8 cellular contexts compared by ENCODE assay signal in genomic region chr1:45843474-45843905, GRCh38. TPM values are rescaled to one million over a fixed set of nuclear protein-coding genes. Genes with fewer than 3 reads are reported as not detected.
DNase-seq lines count a peak whose midpoint lies in the region; ATAC-seq and TF ChIP-seq lines count a peak whose summit lies in the region.

No MANE protein-coding gene starts in this region.

- TF ChIP-seq CTCF in natural killer cell (IDR thresholded peaks at IDR 0.05) (no peak), uterus (IDR thresholded peaks at IDR 0.05) (peak in 3 of 4 experiments; percentile 21 to 25 (median 24)), WERI-Rb-1 (IDR thresholded peaks at IDR 0.05; ENCODE audit: low read depth, low read length) (no peak)

- H3K9me3 ChIP-seq in uterus (no peaks in the 10 kb centered on the region), WERI-Rb-1 (ENCODE audit: severe bottlenecking) (no peaks in the 10 kb centered on the region)

- H3K4me1 Mint-ChIP-seq in natural killer cell treated with Interleukin-12 subunit alpha and Interleukin-12 subunit beta and Interleukin-15 and Interleukin-18, amount 100 ng/mL, for 72 hours (ENCODE audit: low read depth in 2 of 2): peaks cover 8 to 15% of the 10 kb centered on the region in 2 donors
- peaks cover 7 to 8% of the 10 kb centered on the region in 2 donors for H3K4me1 Mint-ChIP-seq in natural killer cell

- no peak overlapping the region for H3K4me3 ChIP-seq in uterus
- no peak overlapping the region for H3K4me3 ChIP-seq in WERI-Rb-1 (ENCODE audit: low read depth, low read length)

- in situ Hi-C loops in SK-MEL-5 (cut with HindIII; ENCODE audit: low pct_unique_long_range_greater_than_20kb, low sequenced_read_pairs): no loop called here

- peaks cover 0 to 3% of the 10 kb centered on the region in 2 donors for H3K4me1 ChIP-seq in uterus

- H3K36me3 Mint-ChIP-seq in natural killer cell treated with Interleukin-12 subunit alpha and Interleukin-12 subunit beta and Interleukin-15 and Interleukin-18, amount 100 ng/mL, for 72 hours: peaks cover 3% of the 10 kb centered on the region
- H3K36me3 Mint-ChIP-seq in natural killer cell: peaks cover 3% of the 10 kb centered on the region

- H3K4me3 Mint-ChIP-seq in natural killer cell treated with Interleukin-12 subunit alpha and Interleukin-12 subunit beta and Interleukin-15 and Interleukin-18, amount 100 ng/mL, for 72 hours: peak overlapping the region; percentile 64
- no peak overlapping the region for H3K4me3 Mint-ChIP-seq in natural killer cell

- peak overlapping the region; percentile 36 to 67 for H3K27ac Mint-ChIP-seq in natural killer cell treated with Interleukin-12 subunit alpha and Interleukin-12 subunit beta and Interleukin-15 and Interleukin-18, amount 100 ng/mL, for 72 hours
- H3K27ac Mint-ChIP-seq in natural killer cell: peak overlapping the region in 1 of 2 donors; percentile 48

- ATAC-seq in natural killer cell treated with Interleukin-12 subunit alpha and Interleukin-12 subunit beta and Interleukin-15 and Interleukin-18, amount 100 ng/mL, for 72 hours: no peak
- ATAC-seq in natural killer cell (no peak), GM18519 (IDR thresholded peaks at IDR 0.05; ENCODE audit: low FRiP score, unreplicated experiment) (no peak)

- H3K27ac ChIP-seq in uterus: peak overlapping the region in 1 of 2 donors; percentile 10
- H3K27ac ChIP-seq in WERI-Rb-1: no peak overlapping the region

- H3K9me3 Mint-ChIP-seq in natural killer cell treated with Interleukin-12 subunit alpha and Interleukin-12 subunit beta and Interleukin-15 and Interleukin-18, amount 100 ng/mL, for 72 hours: no peaks in the 10 kb centered on the region
- no peaks in the 10 kb centered on the region for H3K9me3 Mint-ChIP-seq in natural killer cell

- H3K27me3 Mint-ChIP-seq in natural killer cell treated with Interleukin-12 subunit alpha and Interleukin-12 subunit beta and Interleukin-15 and Interleukin-18, amount 100 ng/mL, for 72 hours: no peaks in the 10 kb centered on the region
- no peaks in the 10 kb centered on the region for H3K27me3 Mint-ChIP-seq in natural killer cell (ENCODE audit: low read depth in 2 of 2)

- H3K27me3 ChIP-seq in uterus (no peaks in the 10 kb centered on the region), WERI-Rb-1 (ENCODE audit: insufficient read depth, low read depth, severe bottlenecking) (no peaks in the 10 kb centered on the region)

- no peak for DNase-seq in natural killer cell treated with Interleukin-12 subunit alpha and Interleukin-12 subunit beta and Interleukin-15 and Interleukin-18, amount 100 ng/mL, for 72 hours (ENCODE audit: low spot score)
- no peak for DNase-seq in natural killer cell
- DNase-seq in SK-MEL-5 (ENCODE audit: low read depth, low spot score): peak; percentile 23
- peak; percentile 50 for DNase-seq in fibroblast of gingiva (ENCODE audit: low read depth)
- no peak for DNase-seq in uterus
- no peak for DNase-seq in SHP77 treated with DMSO at 0.1 percent for 48 hours (lab: John Stamatoyannopoulos, UW)
- DNase-seq in WERI-Rb-1: no peak

- H3K36me3 ChIP-seq in uterus (no peaks in the 10 kb centered on the region), WERI-Rb-1 (no peaks in the 10 kb centered on the region)

- intact Hi-C loops in natural killer cell (cut with micrococcal nuclease): no loop called here
- intact Hi-C loops in uterus (cut with DNase I; ENCODE audit: low total_unique reads): no loop called here

- TF ChIP-seq POLR2A in uterus (IDR thresholded peaks at IDR 0.05): no peak

RNA-seq across cellular contexts. Expression of gene MAST2, which starts 40.1 kb away (rescaled TPM):
- total RNA-seq in natural killer cell treated with Interleukin-12 subunit alpha and Interleukin-12 subunit beta and Interleukin-15 and Interleukin-18, amount 100 ng/mL, for 72 hours: 10 to 100 TPM; 31.8 to 73.2 TPM
- total RNA-seq in natural killer cell (10 to 100 TPM; 25.3 to 28.6 (median 27.9) TPM), uterus (10 to 100 TPM; 12.8 to 52.1 (median 36.3) TPM)
- 7.2 and 9.9 TPM in 2 replicates for total RNA-seq in SK-MEL-5 (2014; rRNA removed; shearing (Covaris generic))
- polyA plus RNA-seq in SK-MEL-5 (2015; cell fraction: cytosol; rRNA removed): 21.3 and 27.5 TPM in 2 replicates
- 156 and 190 TPM in 2 replicates for polyA plus RNA-seq in SK-MEL-5 (2015; cell fraction: nucleus; rRNA removed)

Comparison
In these comparisons a context has a peak if more than half of its experiments do, and no peak if none do; other contexts are left out.
1. DNase-seq: peak in SK-MEL-5 (single experiment) and fibroblast of gingiva (single experiment); none in natural killer cell treated with Interleukin-12 subunit alpha and Interleukin-12 subunit beta and Interleukin-15 and Interleukin-18, amount 100 ng/mL, for 72 hours (single experiment), natural killer cell (single experiment), uterus (0 of 2), SHP77 treated with DMSO at 0.1 percent for 48 hours (single experiment) and WERI-Rb-1 (single experiment).
2. CTCF ChIP-seq: peak in uterus (3 of 4); none in natural killer cell (single experiment) and WERI-Rb-1 (single experiment).